ENCODE assay signal across 1 cellular context in the genomic region with DNA sequence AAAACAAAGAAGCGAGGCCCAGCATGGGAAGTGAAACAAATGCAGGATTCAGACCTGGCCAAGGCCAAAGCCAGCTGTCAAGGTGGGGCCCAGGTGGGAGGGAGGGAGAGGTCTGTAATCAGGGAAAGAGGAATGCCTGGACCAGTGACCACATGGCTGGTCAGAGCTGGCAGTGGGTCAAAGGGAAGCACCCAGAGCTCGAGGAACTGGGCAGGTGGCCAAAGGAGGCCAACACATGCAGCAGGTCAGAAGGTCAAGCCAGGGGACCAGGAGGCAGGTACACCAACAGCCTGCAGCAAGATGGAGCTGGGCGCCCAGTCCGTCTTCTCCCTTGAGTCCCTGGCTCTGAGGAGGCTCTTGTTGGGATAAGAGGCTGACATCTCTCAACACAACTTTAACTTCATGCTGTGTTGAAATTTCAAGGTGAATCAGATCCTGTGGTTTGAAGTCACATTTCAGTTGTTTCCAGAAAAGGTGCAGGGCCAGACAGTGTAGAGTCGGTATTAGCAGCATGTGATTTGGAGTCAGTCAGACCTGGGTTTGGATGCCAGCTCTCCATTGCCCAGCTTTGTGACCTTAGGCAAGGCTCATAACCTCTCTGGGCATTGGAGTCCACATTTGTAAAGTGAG.
TF ChIP-seq lines count a peak whose summit lies in the region.

No MANE protein-coding gene starts in this region.

TF ChIP-seq in HepG2, 621 proteins besides CTCF, POLR2A, EP300 and RAD21 (continued from another document and continues in another):
- TF ChIP-seq ZNF574 (CRISPR knock-in tag; IDR thresholded peaks at IDR 0.05) (0 out of 2 replicates have a peak, but pooled peaks have one; percentile 18), GMEB2 (CRISPR knock-in tag; IDR thresholded peaks at IDR 0.05; ENCODE audit: low read depth) (no peak), ELF3 (CRISPR knock-in tag; IDR thresholded peaks at IDR 0.05) (peak; percentile 52), SPEN (CRISPR knock-in tag; IDR thresholded peaks at IDR 0.05; ENCODE audit: low read depth) (0 out of 2 replicates have a peak, but pooled peaks have one; percentile 28), TBX2 (CRISPR knock-in tag; IDR thresholded peaks at IDR 0.05; ENCODE audit: borderline replicate concordance) (peak; percentile 81), RARA (CRISPR knock-in tag; IDR thresholded peaks at IDR 0.05) (peak; percentile 98), ATRX (CRISPR knock-in tag; IDR thresholded peaks at IDR 0.05; ENCODE audit: borderline replicate concordance) (no peak), MIXL1 (CRISPR knock-in tag; IDR thresholded peaks at IDR 0.05) (0 out of 2 replicates have a peak, but pooled peaks have one; percentile 28), TBL1XR1 (IDR thresholded peaks at IDR 0.05; ENCODE audit: borderline replicate concordance, low read length, partially characterized antibody) (peak; percentile 95), ZNF121 (CRISPR knock-in tag; IDR thresholded peaks at IDR 0.05) (no peak), ZNF260 (CRISPR knock-in tag; IDR thresholded peaks at IDR 0.05; ENCODE audit: borderline replicate concordance, low read depth) (no peak), ZNF776 (CRISPR knock-in tag; IDR thresholded peaks at IDR 0.05) (no peak), NR2F2 (IDR thresholded peaks at IDR 0.05; ENCODE audit: borderline replicate concordance, low read depth) (peak; percentile 92), ZXDC (CRISPR knock-in tag; IDR thresholded peaks at IDR 0.05) (no peak), NR2F6 (IDR thresholded peaks at IDR 0.05) (peak; percentile 95), NR2F6 (CRISPR knock-in tag; IDR thresholded peaks at IDR 0.05) (peak; percentile 99), HNF1B (CRISPR knock-in tag; IDR thresholded peaks at IDR 0.05) (peak; percentile 69; the same call in 1 of the 2 replicates), FOXA1 (IDR thresholded peaks at IDR 0.05) (no peak), FOXA1 (CRISPR knock-in tag; IDR thresholded peaks at IDR 0.05) (0 out of 2 replicates have a peak, but pooled peaks have one; percentile 27), HDAC2 (CRISPR knock-in tag; IDR thresholded peaks at IDR 0.05) (peak; percentile 68), RXRA (CRISPR knock-in tag; IDR thresholded peaks at IDR 0.05) (peak; percentile 99), KDM1A (CRISPR knock-in tag; IDR thresholded peaks at IDR 0.05) (no peak), ZNF549 (CRISPR knock-in tag; IDR thresholded peaks at IDR 0.05) (no peak), ZNF296 (CRISPR knock-in tag; conservative IDR thresholded peaks at IDR 0.05) (0 out of 2 replicates have a peak, but pooled peaks have one; percentile 44), SP140L (CRISPR knock-in tag; IDR thresholded peaks at IDR 0.05; ENCODE audit: borderline replicate concordance) (no peak), ZNF232 (CRISPR knock-in tag; IDR thresholded peaks at IDR 0.05; ENCODE audit: borderline replicate concordance) (peak; percentile 61; the same call in 1 of the 2 replicates), SP5 (CRISPR knock-in tag; IDR thresholded peaks at IDR 0.05; ENCODE audit: borderline replicate concordance, low read depth) (peak; percentile 84), TARDBP (CRISPR knock-in tag; IDR thresholded peaks at IDR 0.05) (0 out of 2 replicates have a peak, but pooled peaks have one; percentile 35), XRCC5 (optimal IDR thresholded peaks at IDR 0.05; ENCODE audit: low read length) (no peak), ZKSCAN5 (CRISPR knock-in tag; IDR thresholded peaks at IDR 0.05) (no peak), ONECUT2 (CRISPR knock-in tag; IDR thresholded peaks at IDR 0.05) (no peak), BORCS8-MEF2B (CRISPR knock-in tag; IDR thresholded peaks at IDR 0.05) (no peak), NFKBIZ (CRISPR knock-in tag; IDR thresholded peaks at IDR 0.05) (no peak), HDAC1 (CRISPR knock-in tag; IDR thresholded peaks at IDR 0.05) (peak; percentile 77), ZNF501 (CRISPR knock-in tag; IDR thresholded peaks at IDR 0.05) (peak; percentile 48; the same call in 1 of the 2 replicates), ERF (CRISPR knock-in tag; IDR thresholded peaks at IDR 0.05) (peak; percentile 45; the same call in 1 of the 2 replicates)
- TF ChIP-seq, protein P1, sequence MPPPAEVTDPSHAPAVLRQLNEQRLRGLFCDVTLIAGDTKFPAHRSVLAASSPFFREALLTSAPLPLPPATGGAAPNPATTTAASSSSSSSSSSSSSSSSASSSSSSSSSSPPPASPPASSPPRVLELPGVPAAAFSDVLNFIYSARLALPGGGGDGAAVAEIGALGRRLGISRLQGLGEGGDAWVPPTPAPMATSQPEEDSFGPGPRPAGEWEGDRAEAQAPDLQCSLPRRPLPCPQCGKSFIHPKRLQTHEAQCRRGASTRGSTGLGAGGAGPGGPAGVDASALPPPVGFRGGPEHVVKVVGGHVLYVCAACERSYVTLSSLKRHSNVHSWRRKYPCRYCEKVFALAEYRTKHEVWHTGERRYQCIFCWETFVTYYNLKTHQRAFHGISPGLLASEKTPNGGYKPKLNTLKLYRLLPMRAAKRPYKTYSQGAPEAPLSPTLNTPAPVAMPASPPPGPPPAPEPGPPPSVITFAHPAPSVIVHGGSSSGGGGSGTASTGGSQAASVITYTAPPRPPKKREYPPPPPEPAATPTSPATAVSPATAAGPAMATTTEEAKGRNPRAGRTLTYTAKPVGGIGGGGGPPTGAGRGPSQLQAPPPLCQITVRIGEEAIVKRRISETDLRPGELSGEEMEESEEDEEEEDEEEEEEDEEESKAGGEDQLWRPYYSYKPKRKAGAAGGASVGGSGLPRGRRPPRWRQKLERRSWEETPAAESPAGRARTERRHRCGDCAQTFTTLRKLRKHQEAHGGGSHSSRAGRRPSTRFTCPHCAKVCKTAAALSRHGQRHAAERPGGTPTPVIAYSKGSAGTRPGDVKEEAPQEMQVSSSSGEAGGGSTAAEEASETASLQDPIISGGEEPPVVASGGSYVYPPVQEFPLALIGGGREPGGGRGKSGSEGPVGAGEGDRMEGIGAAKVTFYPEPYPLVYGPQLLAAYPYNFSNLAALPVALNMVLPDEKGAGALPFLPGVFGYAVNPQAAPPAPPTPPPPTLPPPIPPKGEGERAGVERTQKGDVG (CRISPR knock-in tag; IDR thresholded peaks at IDR 0.05; ENCODE audit: borderline replicate concordance) = peak; percentile 59; the same call in 1 of the 2 replicates
- TF ChIP-seq, protein P2, sequence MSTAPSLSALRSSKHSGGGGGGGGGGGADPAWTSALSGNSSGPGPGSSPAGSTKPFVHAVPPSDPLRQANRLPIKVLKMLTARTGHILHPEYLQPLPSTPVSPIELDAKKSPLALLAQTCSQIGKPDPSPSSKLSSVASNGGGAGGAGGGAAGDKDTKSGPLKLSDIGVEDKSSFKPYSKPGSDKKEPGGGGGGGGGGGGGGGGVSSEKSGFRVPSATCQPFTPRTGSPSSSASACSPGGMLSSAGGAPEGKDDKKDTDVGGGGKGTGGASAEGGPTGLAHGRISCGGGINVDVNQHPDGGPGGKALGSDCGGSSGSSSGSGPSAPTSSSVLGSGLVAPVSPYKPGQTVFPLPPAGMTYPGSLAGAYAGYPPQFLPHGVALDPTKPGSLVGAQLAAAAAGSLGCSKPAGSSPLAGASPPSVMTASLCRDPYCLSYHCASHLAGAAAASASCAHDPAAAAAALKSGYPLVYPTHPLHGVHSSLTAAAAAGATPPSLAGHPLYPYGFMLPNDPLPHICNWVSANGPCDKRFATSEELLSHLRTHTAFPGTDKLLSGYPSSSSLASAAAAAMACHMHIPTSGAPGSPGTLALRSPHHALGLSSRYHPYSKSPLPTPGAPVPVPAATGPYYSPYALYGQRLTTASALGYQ (CRISPR knock-in tag; IDR thresholded peaks at IDR 0.05) = peak; percentile 63; the same call in 1 of the 2 replicates
- TF ChIP-seq, protein P3, sequence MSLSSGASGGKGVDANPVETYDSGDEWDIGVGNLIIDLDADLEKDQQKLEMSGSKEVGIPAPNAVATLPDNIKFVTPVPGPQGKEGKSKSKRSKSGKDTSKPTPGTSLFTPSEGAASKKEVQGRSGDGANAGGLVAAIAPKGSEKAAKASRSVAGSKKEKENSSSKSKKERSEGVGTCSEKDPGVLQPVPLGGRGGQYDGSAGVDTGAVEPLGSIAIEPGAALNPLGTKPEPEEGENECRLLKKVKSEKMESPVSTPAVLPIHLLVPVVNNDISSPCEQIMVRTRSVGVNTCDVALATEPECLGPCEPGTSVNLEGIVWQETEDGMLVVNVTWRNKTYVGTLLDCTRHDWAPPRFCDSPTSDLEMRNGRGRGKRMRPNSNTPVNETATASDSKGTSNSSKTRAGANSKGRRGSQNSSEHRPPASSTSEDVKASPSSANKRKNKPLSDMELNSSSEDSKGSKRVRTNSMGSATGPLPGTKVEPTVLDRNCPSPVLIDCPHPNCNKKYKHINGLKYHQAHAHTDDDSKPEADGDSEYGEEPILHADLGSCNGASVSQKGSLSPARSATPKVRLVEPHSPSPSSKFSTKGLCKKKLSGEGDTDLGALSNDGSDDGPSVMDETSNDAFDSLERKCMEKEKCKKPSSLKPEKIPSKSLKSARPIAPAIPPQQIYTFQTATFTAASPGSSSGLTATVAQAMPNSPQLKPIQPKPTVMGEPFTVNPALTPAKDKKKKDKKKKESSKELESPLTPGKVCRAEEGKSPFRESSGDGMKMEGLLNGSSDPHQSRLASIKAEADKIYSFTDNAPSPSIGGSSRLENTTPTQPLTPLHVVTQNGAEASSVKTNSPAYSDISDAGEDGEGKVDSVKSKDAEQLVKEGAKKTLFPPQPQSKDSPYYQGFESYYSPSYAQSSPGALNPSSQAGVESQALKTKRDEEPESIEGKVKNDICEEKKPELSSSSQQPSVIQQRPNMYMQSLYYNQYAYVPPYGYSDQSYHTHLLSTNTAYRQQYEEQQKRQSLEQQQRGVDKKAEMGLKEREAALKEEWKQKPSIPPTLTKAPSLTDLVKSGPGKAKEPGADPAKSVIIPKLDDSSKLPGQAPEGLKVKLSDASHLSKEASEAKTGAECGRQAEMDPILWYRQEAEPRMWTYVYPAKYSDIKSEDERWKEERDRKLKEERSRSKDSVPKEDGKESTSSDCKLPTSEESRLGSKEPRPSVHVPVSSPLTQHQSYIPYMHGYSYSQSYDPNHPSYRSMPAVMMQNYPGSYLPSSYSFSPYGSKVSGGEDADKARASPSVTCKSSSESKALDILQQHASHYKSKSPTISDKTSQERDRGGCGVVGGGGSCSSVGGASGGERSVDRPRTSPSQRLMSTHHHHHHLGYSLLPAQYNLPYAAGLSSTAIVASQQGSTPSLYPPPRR (CRISPR knock-in tag; IDR thresholded peaks at IDR 0.05; ENCODE audit: borderline replicate concordance) = peak; percentile 62; the same call in 1 of the 2 replicates
